ENCODE assay signal across 22 cellular contexts in genomic region chr4:6150046-6150735, GRCh38. TPM values are rescaled to one million over a fixed set of nuclear protein-coding genes. Genes with fewer than 3 reads are reported as not detected.
DNase-seq lines count a peak whose midpoint lies in the region; ATAC-seq lines count a peak whose summit lies in the region.
"Had no signal": no experiment of that assay in that cellular context is flagged by ENCODE, and none has a peak within 500 bp of the region (broad histone marks: within the 10 kb centered on the region; RNA-seq: fewer than 3 reads in every experiment).

No MANE protein-coding gene starts in this region.

- no peak for DNase-seq in T-helper 2 cell treated with Interferon-gamma antibody and Interleukin-4, amounts not matched to agents 5 μg/mL and 100 μg/mL, for 36 hours (ENCODE audit: low spot score)
- no peak for DNase-seq in T-helper 2 cell
- DNase-seq in T-helper 17 cell: no peak
- DNase-seq in head of caudate nucleus: peak in 27 of 42 donors; percentile 9 to 82 (median 38)
- DNase-seq in stimulated activated effector memory CD8-positive, alpha-beta T cell treated with anti-CD3 and anti-CD28 coated beads, Interleukin-12 subunit alpha, Interleukin-12 subunit beta, amount 100 ng/mL, for 72 hours (ENCODE audit: low spot score in 2 of 2): no peak
- no peak for DNase-seq in SHP77 (lab: John Stamatoyannopoulos, UW)
- no peak for DNase-seq in NCI-H226
- DNase-seq: 8988T; C1 segment of cervical spinal cord; CD4-positive, CD25-positive, alpha-beta regulatory T cell; CD8-positive, alpha-beta memory T cell; COR-L47; DMS 273 treated with DMSO at 0.1 percent for 48 hours; DMS53; DND-41; EL; H9 had no signal

- H3K9me3 Mint-ChIP-seq in T-helper 2 cell treated with Interferon-gamma antibody and Interleukin-4, amounts not matched to agents 5 μg/mL and 100 μg/mL, for 36 hours: no peaks in the 10 kb centered on the region
- no peaks in the 10 kb centered on the region for H3K9me3 Mint-ChIP-seq in stimulated activated effector memory CD8-positive, alpha-beta T cell treated with anti-CD3 and anti-CD28 coated beads, Interleukin-12 subunit alpha, Interleukin-12 subunit beta, amount 100 ng/mL, for 72 hours
- H3K9me3 Mint-ChIP-seq: CD8-positive, alpha-beta memory T cell; H9 had no signal

- H3K4me3 Mint-ChIP-seq in T-helper 2 cell treated with Interferon-gamma antibody and Interleukin-4, amounts not matched to agents 5 μg/mL and 100 μg/mL, for 36 hours: no peak overlapping the region
- H3K4me3 Mint-ChIP-seq in T-helper 17 cell: no peak overlapping the region
- H3K4me3 Mint-ChIP-seq in stimulated activated effector memory CD8-positive, alpha-beta T cell treated with anti-CD3 and anti-CD28 coated beads, Interleukin-12 subunit alpha, Interleukin-12 subunit beta, amount 100 ng/mL, for 72 hours: no peak overlapping the region
- H3K4me3 Mint-ChIP-seq: CD4-positive, CD25-positive, alpha-beta regulatory T cell; H9 had no signal

- intact Hi-C loops in head of caudate nucleus (cut with DNase I): no loop called here

- peak overlapping the region; percentile 33 for H3K27ac Mint-ChIP-seq in T-helper 2 cell treated with Interferon-gamma antibody and Interleukin-4, amounts not matched to agents 5 μg/mL and 100 μg/mL, for 36 hours
- peak overlapping the region; percentile 51 for H3K27ac Mint-ChIP-seq in T-helper 17 cell
- H3K27ac Mint-ChIP-seq in stimulated activated effector memory CD8-positive, alpha-beta T cell treated with anti-CD3 and anti-CD28 coated beads, Interleukin-12 subunit alpha, Interleukin-12 subunit beta, amount 100 ng/mL, for 72 hours: peak overlapping the region; percentile 49
- H3K27ac Mint-ChIP-seq: H9 had no signal

- peaks cover 19% of the 10 kb centered on the region for H3K4me1 Mint-ChIP-seq in T-helper 2 cell treated with Interferon-gamma antibody and Interleukin-4, amounts not matched to agents 5 μg/mL and 100 μg/mL, for 36 hours (ENCODE audit: low read depth)
- peaks cover 31% of the 10 kb centered on the region for H3K4me1 Mint-ChIP-seq in T-helper 17 cell
- peaks cover 54% of the 10 kb centered on the region for H3K4me1 Mint-ChIP-seq in stimulated activated effector memory CD8-positive, alpha-beta T cell treated with anti-CD3 and anti-CD28 coated beads, Interleukin-12 subunit alpha, Interleukin-12 subunit beta, amount 100 ng/mL, for 72 hours

- peaks cover 17% of the 10 kb centered on the region for H3K36me3 Mint-ChIP-seq in T-helper 2 cell treated with Interferon-gamma antibody and Interleukin-4, amounts not matched to agents 5 μg/mL and 100 μg/mL, for 36 hours (ENCODE audit: low read depth)
- peaks cover 5% of the 10 kb centered on the region for H3K36me3 Mint-ChIP-seq in T-helper 17 cell (ENCODE audit: low read depth)
- H3K36me3 Mint-ChIP-seq in stimulated activated effector memory CD8-positive, alpha-beta T cell treated with anti-CD3 and anti-CD28 coated beads, Interleukin-12 subunit alpha, Interleukin-12 subunit beta, amount 100 ng/mL, for 72 hours: peaks cover 36% of the 10 kb centered on the region

- H3K9me3 ChIP-seq in T-helper 17 cell (ENCODE audit: control insufficient read depth, low read length, poor library complexity, severe bottlenecking): no peaks in the 10 kb centered on the region

- H3K27me3 Mint-ChIP-seq in T-helper 2 cell treated with Interferon-gamma antibody and Interleukin-4, amounts not matched to agents 5 μg/mL and 100 μg/mL, for 36 hours (ENCODE audit: low read depth): no peaks in the 10 kb centered on the region
- no peaks in the 10 kb centered on the region for H3K27me3 Mint-ChIP-seq in T-helper 17 cell
- H3K27me3 Mint-ChIP-seq: CD4-positive, CD25-positive, alpha-beta regulatory T cell had no signal

- ATAC-seq in T-helper 17 cell: no peak
- no peak for ATAC-seq in stimulated activated effector memory CD8-positive, alpha-beta T cell treated with anti-CD3 and anti-CD28 coated beads, Interleukin-12 subunit alpha, Interleukin-12 subunit beta, amount 100 ng/mL, for 72 hours
- no peak for ATAC-seq in GM21723 (IDR thresholded peaks at IDR 0.05; ENCODE audit: unreplicated experiment)
- ATAC-seq: GM12878, HepG2 had no signal

RNA-seq across cellular contexts. Expression of gene JAKMIP1, which starts 50.2 kb away (rescaled TPM):
- 10 to 100 TPM in 1 of 2 donors, 1 to 10 TPM in 1; 8.5 to 16.8 TPM for total RNA-seq in T-helper 17 cell
- total RNA-seq: A673, G401, HepG2 had no signal

Comparison
In these comparisons a context has a peak if more than half of its experiments do, and no peak if none do; other contexts are left out.
1. DNase-seq: peak in head of caudate nucleus (27 of 42); none in T-helper 2 cell treated with Interferon-gamma antibody and Interleukin-4, amounts not matched to agents 5 μg/mL and 100 μg/mL, for 36 hours (single experiment), T-helper 2 cell (0 of 5), T-helper 17 cell (0 of 3), stimulated activated effector memory CD8-positive, alpha-beta T cell treated with anti-CD3 and anti-CD28 coated beads, Interleukin-12 subunit alpha, Interleukin-12 subunit beta, amount 100 ng/mL, for 72 hours (0 of 2), SHP77 (0 of 2) and NCI-H226 (single experiment).
2. Peak in every context shown above with its lines, with median percentiles within 50 percentile points of each other: H3K27ac Mint-ChIP-seq.